Comparison of ENCODE assay signal across 21 cellular contexts in genomic region chr5:180682560-180682959, GRCh38. TPM values are rescaled to one million over a fixed set of nuclear protein-coding genes. Genes with fewer than 3 reads are reported as not detected.
DNase-seq lines count a peak whose midpoint lies in the region; ATAC-seq and TF ChIP-seq lines count a peak whose summit lies in the region.
"Had no signal": no experiment of that assay in that cellular context is flagged by ENCODE, and none has a peak within 500 bp of the region (broad histone marks: within the 10 kb centered on the region; RNA-seq: fewer than 3 reads in every experiment).

No MANE protein-coding gene starts in this region.

- H3K4me2 ChIP-seq in neural progenitor cell, result no peak overlapping the region
- no peak overlapping the region for H3K4me2 ChIP-seq in PC-9
- H3K4me2 ChIP-seq: A549, GM23338 had no signal

- H3K4me1 ChIP-seq in neural progenitor cell (no peaks in the 10 kb centered on the region), PC-9 (replicated peaks; ENCODE audit: insufficient read depth) (no peaks in the 10 kb centered on the region)
- H3K4me1 ChIP-seq: A549 had no signal

- H3K27ac ChIP-seq in neural progenitor cell (no peak overlapping the region), PC-9 (no peak overlapping the region)
- H3K27ac ChIP-seq: 22Rv1, A549, C4-2B had no signal

- H3K4me3 Mint-ChIP-seq in activated naive CD8-positive, alpha-beta T cell, result no peak overlapping the region
- H3K4me3 Mint-ChIP-seq in activated naive CD8-positive, alpha-beta T cell treated with anti-CD3 and anti-CD28 coated beads, Interleukin-2, amount 50 U/mL, for 24 hours, result no peak overlapping the region
- no peak overlapping the region for H3K4me3 Mint-ChIP-seq in neural progenitor cell
- H3K4me3 Mint-ChIP-seq: GM23338, HFFc6, IgD-negative memory B cell had no signal

- H3K79me2 ChIP-seq in neural progenitor cell (ENCODE audit: low read depth) (no peaks in the 10 kb centered on the region), PC-9 (ENCODE audit: low read depth) (no peaks in the 10 kb centered on the region)

- peak overlapping the region; percentile 5 for H3K27ac Mint-ChIP-seq in activated naive CD8-positive, alpha-beta T cell
- H3K27ac Mint-ChIP-seq in activated naive CD8-positive, alpha-beta T cell treated with anti-CD3 and anti-CD28 coated beads, Interleukin-2, amount 50 U/mL, for 24 hours, result no peak overlapping the region
- no peak overlapping the region for H3K27ac Mint-ChIP-seq in neural progenitor cell
- H3K27ac Mint-ChIP-seq: CD4-positive, alpha-beta memory T cell; GM23338; HFFc6 had no signal

- TF ChIP-seq CTCF in neural progenitor cell (IDR thresholded peaks at IDR 0.05) (no peak), PC-9 (conservative IDR thresholded peaks at IDR 0.05) (no peak)

- ATAC-seq in activated naive CD8-positive, alpha-beta T cell treated with anti-CD3 and anti-CD28 coated beads, Interleukin-2, amount 50 U/mL, for 24 hours, result no peak
- ATAC-seq: A549, GM23338, HCT116, HepG2 had no signal

- peak overlapping the region; percentile 68 for H2AFZ ChIP-seq in neural progenitor cell (replicated peaks)
- no peak overlapping the region for H2AFZ ChIP-seq in PC-9
- H2AFZ ChIP-seq: GM23338 had no signal

- intact Hi-C loops in PC-9 (cut with micrococcal nuclease; ENCODE audit: unreplicated experiment), result no loop called here

- H3K9me2 ChIP-seq in PC-9 (ENCODE audit: insufficient read depth), result no peaks in the 10 kb centered on the region

- H3K27me3 Mint-ChIP-seq in activated naive CD8-positive, alpha-beta T cell, result no peaks in the 10 kb centered on the region
- H3K27me3 Mint-ChIP-seq in activated naive CD8-positive, alpha-beta T cell treated with anti-CD3 and anti-CD28 coated beads, Interleukin-2, amount 50 U/mL, for 24 hours, result no peaks in the 10 kb centered on the region
- peaks cover 6% of the 10 kb centered on the region for H3K27me3 Mint-ChIP-seq in neural progenitor cell (ENCODE audit: insufficient read depth, low read depth)

- no peak for DNase-seq in activated naive CD8-positive, alpha-beta T cell treated with anti-CD3 and anti-CD28 coated beads, Interleukin-2, amount 50 U/mL, for 24 hours
- DNase-seq in islet precursor cell, result peak; percentile 19
- DNase-seq in neural progenitor cell (ENCODE audit: low spot score), result no peak
- no peak for DNase-seq in GOT3 (lab: John Stamatoyannopoulos, UW)
- DNase-seq in PC-9, result no peak
- DNase-seq in activated CD4-positive, alpha-beta T cell treated with anti-CD3 and anti-CD28 coated beads for 48 hours, result no peak
- DNase-seq: AML-193; Calu3; CD4-positive, alpha-beta memory T cell; DMS79 treated with DMSO at 0.1 percent for 48 hours; GF-D8; H7; HFFc6 had no signal

- POLR2A ChIA-PET in PC-9 (lab: Charles Lee; ENCODE audit: unreplicated experiment), result no interaction called here

- H3K4me3 ChIP-seq in neural progenitor cell, result no peak overlapping the region
- H3K4me3 ChIP-seq in PC-9, result no peak overlapping the region
- H3K4me3 ChIP-seq: A549, GM23338 had no signal

- BruUV-seq in PC-9 (replicated peaks; lab: Mats Ljungman, UMichigan), result no TSS peak

- H3K4me1 Mint-ChIP-seq in activated naive CD8-positive, alpha-beta T cell (ENCODE audit: low read depth), result peaks cover 43% of the 10 kb centered on the region
- peaks cover 31% of the 10 kb centered on the region for H3K4me1 Mint-ChIP-seq in activated naive CD8-positive, alpha-beta T cell treated with anti-CD3 and anti-CD28 coated beads, Interleukin-2, amount 50 U/mL, for 24 hours
- peaks cover 3% of the 10 kb centered on the region for H3K4me1 Mint-ChIP-seq in neural progenitor cell
- H3K4me1 Mint-ChIP-seq: IgD-negative memory B cell had no signal

- H3K27me3 ChIP-seq in neural progenitor cell (no peaks in the 10 kb centered on the region), PC-9 (ENCODE audit: insufficient read depth, low read depth) (peaks cover 63% of the 10 kb centered on the region)

- no peaks in the 10 kb centered on the region for H3K9me3 Mint-ChIP-seq in activated naive CD8-positive, alpha-beta T cell (ENCODE audit: low read depth)
- no peaks in the 10 kb centered on the region for H3K9me3 Mint-ChIP-seq in activated naive CD8-positive, alpha-beta T cell treated with anti-CD3 and anti-CD28 coated beads, Interleukin-2, amount 50 U/mL, for 24 hours
- H3K9me3 Mint-ChIP-seq in neural progenitor cell, result peaks cover 14% of the 10 kb centered on the region
- H3K9me3 Mint-ChIP-seq: CD4-positive, alpha-beta memory T cell; IgD-negative memory B cell had no signal

- no peaks in the 10 kb centered on the region for H3K36me3 Mint-ChIP-seq in activated naive CD8-positive, alpha-beta T cell
- no peaks in the 10 kb centered on the region for H3K36me3 Mint-ChIP-seq in activated naive CD8-positive, alpha-beta T cell treated with anti-CD3 and anti-CD28 coated beads, Interleukin-2, amount 50 U/mL, for 24 hours (ENCODE audit: low read depth)
- H3K36me3 Mint-ChIP-seq in neural progenitor cell, result no peaks in the 10 kb centered on the region
- H3K36me3 Mint-ChIP-seq: CD4-positive, alpha-beta memory T cell had no signal

- H3K9me3 ChIP-seq in neural progenitor cell (ENCODE audit: low read depth) (no peaks in the 10 kb centered on the region), PC-9 (ENCODE audit: insufficient read depth, low read depth) (no peaks in the 10 kb centered on the region)
- H3K9me3 ChIP-seq: A549 had no signal

- H4K20me1 ChIP-seq in neural progenitor cell (ENCODE audit: low read depth) (no peaks in the 10 kb centered on the region), PC-9 (ENCODE audit: insufficient read depth) (no peaks in the 10 kb centered on the region)

- H3K36me3 ChIP-seq in neural progenitor cell, result no peaks in the 10 kb centered on the region
- no peaks in the 10 kb centered on the region for H3K36me3 ChIP-seq in PC-9 (ENCODE audit: low read depth)

- no peaks in the 10 kb centered on the region for H3F3A ChIP-seq in neural progenitor cell (ENCODE audit: low read depth)
- H3F3A ChIP-seq in PC-9 (ENCODE audit: insufficient read depth, low read depth), result no peaks in the 10 kb centered on the region

- CTCF ChIA-PET in PC-9 (lab: Charles Lee), result no interaction called here

- no peak overlapping the region for H3K9ac ChIP-seq in neural progenitor cell

RNA-seq across cellular contexts. Expression of gene FLT4, which starts 33.2 kb away (rescaled TPM):
- 2.3 and 13.9 TPM in 2 replicates for total RNA-seq in neural progenitor cell (ENCODE audit: low replicate concordance)
- not detected in 2 replicates for total RNA-seq in PC-9 (2021)
- total RNA-seq: Calu3, HepG2, HFFc6 had no signal

RNA-seq across cellular contexts. Expression of gene OR2Y1, which starts 57.3 kb away (rescaled TPM):
- not detected in 2 replicates for total RNA-seq in neural progenitor cell (ENCODE audit: low replicate concordance)
- total RNA-seq in PC-9 (2021), result not detected in 2 replicates
- total RNA-seq: Calu3; CD4-positive, alpha-beta memory T cell; GM23338; H7; HepG2; HFFc6 had no signal
